ENCODE assay signal across 1 cellular context in genomic region chr14:56168007-56168616, GRCh38.
TF ChIP-seq lines count a peak whose summit lies in the region.

No MANE protein-coding gene starts in this region.

TF ChIP-seq in IMR-90, 13 proteins besides CTCF, POLR2A, EP300 and RAD21 (continued from another document):
- TF ChIP-seq MAZ (IDR thresholded peaks at IDR 0.05; ENCODE audit: borderline replicate concordance, low read depth, low read length) (no peak), RFX5 (IDR thresholded peaks at IDR 0.05; ENCODE audit: low read depth, low read length) (no peak), BHLHE40 (IDR thresholded peaks at IDR 0.05; ENCODE audit: low read depth, low read length) (no peak), ELK1 (IDR thresholded peaks at IDR 0.05; ENCODE audit: borderline replicate concordance, low read depth, low read length) (no peak), FOS (IDR thresholded peaks at IDR 0.05; ENCODE audit: low read depth, low read length) (no peak), NFE2L2 (IDR thresholded peaks at IDR 0.05; ENCODE audit: low read depth, low read length) (no peak), RCOR1 (IDR thresholded peaks at IDR 0.05; ENCODE audit: insufficient replicate concordance, low read length) (no peak)
